Comparison of ENCODE assay signal across 9 cellular contexts in the genomic region with DNA sequence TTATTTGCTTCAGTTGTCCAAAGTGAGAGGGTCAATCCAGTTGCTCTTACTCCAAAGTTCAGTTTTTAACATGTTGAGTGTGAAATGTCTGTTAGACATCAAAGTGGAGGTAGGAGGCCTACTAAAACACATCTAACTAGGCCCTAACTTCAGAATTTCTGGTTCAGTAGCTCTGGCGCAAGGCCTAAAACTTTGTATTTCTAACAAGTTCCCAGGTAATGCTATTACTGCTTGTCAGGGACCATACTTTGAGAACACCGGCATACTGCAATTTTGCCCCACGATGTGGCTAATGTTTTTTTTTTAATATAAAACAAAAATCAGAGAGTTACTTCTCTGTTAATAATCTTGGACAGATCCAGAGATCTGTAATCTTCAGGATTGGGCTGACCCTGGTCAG.
"Had no signal": no experiment of that assay in that cellular context is flagged by ENCODE, and none has a peak within 500 bp of the region (broad histone marks: within the 10 kb centered on the region; RNA-seq: fewer than 3 reads in every experiment).

No MANE protein-coding gene starts in this region.

- DNase-seq: GM23248, GOT3, H7, H9, HCEC 1CT, HFFc6 had no signal

- H3K4me3 ChIP-seq: GM23248, GM23338, HAP-1 had no signal

- FAIRE-seq: H54 had no signal

- H3K4me1 Mint-ChIP-seq: GM23338, H9 had no signal

- H3K27ac ChIP-seq: GM23248 had no signal

- H3K36me3 ChIP-seq: HAP-1 had no signal

- H3K4me3 Mint-ChIP-seq: GM23338, H9, HFFc6 had no signal

- H2AFZ ChIP-seq: GM23248 had no signal

- H3K9me3 ChIP-seq: HAP-1 had no signal

- H3K9me3 Mint-ChIP-seq: HFFc6 had no signal

- H3K9ac ChIP-seq: GM23248 had no signal

- H3K4me2 ChIP-seq: GM23338 had no signal

- H3K27ac Mint-ChIP-seq: GM23338, H9, HFFc6 had no signal

- H3K4me1 ChIP-seq: HAP-1 had no signal
